8 cellular contexts compared by ENCODE assay signal in genomic region chr18:45974088-45974536, GRCh38. TPM values are rescaled to one million over a fixed set of nuclear protein-coding genes. Genes with fewer than 3 reads are reported as not detected.
A peak's percentile ranks its signal among the peaks of the same experiment; 100 is the strongest.
DNase-seq lines count a peak whose midpoint lies in the region; ATAC-seq and TF ChIP-seq lines count a peak whose summit lies in the region.

No MANE protein-coding gene starts in this region.

- intact Hi-C loops in esophagus muscularis mucosa (cut with DNase I) = loop anchor here (10.0 kb wide), 1 partner anchor 309 kb away; no protein-coding TSS in a partner anchor

- H3K27ac ChIP-seq in esophagus muscularis mucosa (replicated peaks in 1 of 4) = no peak overlapping the region
- H3K27ac ChIP-seq in substantia nigra (ENCODE audit: low read depth, low read length, poor library complexity, severe bottlenecking) = no peak overlapping the region

- H3K36me3 Mint-ChIP-seq in natural killer cell treated with Interleukin-12 subunit alpha and Interleukin-12 subunit beta and Interleukin-15 and Interleukin-18, amount 100 ng/mL, for 72 hours = no peaks in the 10 kb centered on the region

- no peak overlapping the region for H3K4me3 ChIP-seq in esophagus muscularis mucosa

- TF ChIP-seq POLR2A in esophagus muscularis mucosa (IDR thresholded peaks at IDR 0.05; ENCODE audit: low read depth) = no peak

- peak overlapping the region; percentile 66 to 83 for H3K27ac Mint-ChIP-seq in natural killer cell treated with Interleukin-12 subunit alpha and Interleukin-12 subunit beta and Interleukin-15 and Interleukin-18, amount 100 ng/mL, for 72 hours

- no peaks in the 10 kb centered on the region for H3K9me3 Mint-ChIP-seq in natural killer cell treated with Interleukin-12 subunit alpha and Interleukin-12 subunit beta and Interleukin-15 and Interleukin-18, amount 100 ng/mL, for 72 hours

- WGBS in esophagus muscularis mucosa = 28% methylated on average over 5 of the region's 5 CpGs

- no peaks in the 10 kb centered on the region for H3K9me3 ChIP-seq in esophagus muscularis mucosa

- no peaks in the 10 kb centered on the region for H3K36me3 ChIP-seq in esophagus muscularis mucosa

- no peaks in the 10 kb centered on the region for H3K27me3 ChIP-seq in esophagus muscularis mucosa

- peak overlapping the region; percentile 54 for H3K4me3 Mint-ChIP-seq in natural killer cell treated with Interleukin-12 subunit alpha and Interleukin-12 subunit beta and Interleukin-15 and Interleukin-18, amount 100 ng/mL, for 72 hours

- TF ChIP-seq CTCF in esophagus muscularis mucosa (IDR thresholded peaks at IDR 0.05) = peak; percentile 68 to 77 (median 69)

- peaks cover 7 to 10% of the 10 kb centered on the region in 2 donors for H3K4me1 Mint-ChIP-seq in natural killer cell treated with Interleukin-12 subunit alpha and Interleukin-12 subunit beta and Interleukin-15 and Interleukin-18, amount 100 ng/mL, for 72 hours (ENCODE audit: low read depth in 2 of 2)

- peak; percentile 57 for DNase-seq in Daoy (ENCODE audit: low read depth)
- peak; percentile 32 for DNase-seq in KG1 (lab: John Stamatoyannopoulos, UW)
- peak; percentile 97 for DNase-seq in OCI-M1 (lab: John Stamatoyannopoulos, UW)
- peak; percentile 51 for DNase-seq in activated T-cell treated with anti-CD3 and anti-CD28 coated beads, Interleukin-2, amount 50 U/mL, for 1 hour
- DNase-seq in esophagus muscularis mucosa (ENCODE audit: extremely low spot score) = no peak
- peak; percentile 82 for DNase-seq in natural killer cell treated with Interleukin-12 subunit alpha and Interleukin-12 subunit beta and Interleukin-15 and Interleukin-18, amount 100 ng/mL, for 72 hours (ENCODE audit: low spot score)
- DNase-seq in substantia nigra (lab: John Stamatoyannopoulos, UW) = peak in 29 of 49 donors; percentile 1 to 57 (median 16)

- no peaks in the 10 kb centered on the region for H3K27me3 Mint-ChIP-seq in natural killer cell treated with Interleukin-12 subunit alpha and Interleukin-12 subunit beta and Interleukin-15 and Interleukin-18, amount 100 ng/mL, for 72 hours

- peak; percentile 86 to 92 for ATAC-seq in natural killer cell treated with Interleukin-12 subunit alpha and Interleukin-12 subunit beta and Interleukin-15 and Interleukin-18, amount 100 ng/mL, for 72 hours
- no peak for ATAC-seq in GM18511 (IDR thresholded peaks at IDR 0.05; ENCODE audit: unreplicated experiment)

- no peak for TF ChIP-seq EP300 in esophagus muscularis mucosa (IDR thresholded peaks at IDR 0.05)

- H3K4me1 ChIP-seq in esophagus muscularis mucosa = peaks cover 0 to 9% (median 0%) of the 10 kb centered on the region in 4 donors

RNA-seq across cellular contexts. Expression of gene EPG5, which starts 7.0 kb away (rescaled TPM):
- total RNA-seq in Daoy (2014; rRNA removed; shearing (Covaris generic)) = 6.2 TPM in 2 replicates
- 10 to 100 TPM; 20.4 to 34.3 (median 28.2) TPM for total RNA-seq in esophagus muscularis mucosa
- total RNA-seq in natural killer cell treated with Interleukin-12 subunit alpha and Interleukin-12 subunit beta and Interleukin-15 and Interleukin-18, amount 100 ng/mL, for 72 hours = 10 to 100 TPM; 38.8 to 48.9 TPM
